21 cellular contexts compared by ENCODE assay signal in genomic region chr13:23699271-23699670, GRCh38.
DNase-seq lines count a peak whose midpoint lies in the region; ATAC-seq and TF ChIP-seq lines count a peak whose summit lies in the region.
"Had no signal": no experiment of that assay in that cellular context is flagged by ENCODE, and none has a peak within 500 bp of the region (broad histone marks: within the 10 kb centered on the region; RNA-seq: fewer than 3 reads in every experiment).

No MANE protein-coding gene starts in this region.

- H3K4me3 ChIP-seq in AG10803 (ENCODE audit: low read length) (no peak overlapping the region), choroid plexus epithelial cell (ENCODE audit: low read depth, low read length) (no peak overlapping the region)
- H3K4me3 ChIP-seq: BLaER1 treated with 17β-estradiol and CSF1 and Interleukin-3, amounts not matched to agents 10 nM and 100 nM; GM12878; GM23338 had no signal

- DNase-seq in AG10803 (ENCODE audit: low read depth) = peak; percentile 35
- DNase-seq in choroid plexus epithelial cell (ENCODE audit: low read depth) = peak; percentile 29
- DNase-seq in fibroblast of gingiva (ENCODE audit: low read depth) = peak; percentile 59
- peak; percentile 53 for DNase-seq in foreskin melanocyte
- no peak for DNase-seq in NCI-H1436 (lab: John Stamatoyannopoulos, UW)
- no peak for DNase-seq in NCI-H446 (lab: John Stamatoyannopoulos, UW)
- DNase-seq: AML-193; BE2C; CD4-positive, alpha-beta T cell; CD8-positive, alpha-beta memory T cell; DMS 273 treated with DMSO at 0.1 percent for 48 hours; DMS79; EL; GDM1; H9 had no signal

- no peak for ATAC-seq in GM21717 (IDR thresholded peaks at IDR 0.05; ENCODE audit: unreplicated experiment)
- no peak for ATAC-seq in GM19324 (IDR thresholded peaks at IDR 0.05; ENCODE audit: low FRiP score, unreplicated experiment)
- ATAC-seq: GM12878, GM23338, HCT116 had no signal

- no peak for TF ChIP-seq CTCF in AG10803 (conservative IDR thresholded peaks at IDR 0.05; ENCODE audit: low read length)
- TF ChIP-seq CTCF in choroid plexus epithelial cell (conservative IDR thresholded peaks at IDR 0.05; ENCODE audit: low read depth, low read length) = no peak

Comparison
In these comparisons a context has a peak if more than half of its experiments do, and no peak if none do; other contexts are left out.
1. DNase-seq: peak in AG10803 (single experiment), choroid plexus epithelial cell (single experiment), fibroblast of gingiva (single experiment) and foreskin melanocyte (single experiment); none in NCI-H1436 (single experiment) and NCI-H446 (0 of 2).